Comparison of ENCODE assay signal across 8 cellular contexts in the genomic region with DNA sequence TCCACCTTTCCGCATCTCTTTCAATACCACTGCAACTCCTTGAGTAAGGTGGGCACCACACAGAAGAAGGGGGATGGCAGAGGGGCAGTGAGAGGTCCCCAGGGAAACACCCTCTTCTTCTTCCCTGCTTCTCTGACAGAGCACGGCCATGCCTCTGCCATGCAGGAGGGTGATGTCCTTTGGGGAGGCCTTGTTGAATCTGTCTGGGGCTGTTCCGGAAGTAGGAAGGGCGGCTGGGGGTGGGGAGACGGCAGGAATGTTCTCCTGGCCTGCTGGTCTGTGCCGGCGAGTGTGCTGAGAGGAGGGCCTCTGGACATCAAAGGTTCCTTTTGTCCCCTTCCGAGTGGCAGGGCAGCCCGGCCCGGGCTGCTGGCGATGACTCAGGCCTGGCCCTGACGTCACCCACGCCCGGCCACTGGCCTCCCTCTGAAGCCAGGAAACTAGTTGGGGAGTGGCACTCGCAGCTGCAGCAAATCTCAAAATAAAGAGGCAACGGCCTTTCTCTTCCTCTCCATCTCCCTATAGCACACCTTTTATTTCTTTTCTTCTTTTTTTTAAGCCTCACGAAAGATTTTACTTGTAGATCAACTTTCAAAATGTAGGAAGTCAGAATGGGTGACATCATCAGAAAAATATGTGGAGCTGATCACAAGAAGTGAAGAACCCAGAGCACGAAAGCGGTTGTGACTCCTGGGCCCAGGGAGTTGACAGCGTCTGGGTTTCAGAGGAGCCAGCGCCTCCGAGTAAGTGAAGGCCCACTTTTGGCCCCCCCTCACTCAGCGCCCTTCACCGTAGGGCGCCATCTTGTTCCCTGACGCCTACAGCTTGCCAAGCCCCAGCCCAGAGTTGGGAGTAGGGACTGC. TPM values are rescaled to one million over a fixed set of nuclear protein-coding genes. Genes with fewer than 3 reads are reported as not detected.
DNase-seq lines count a peak whose midpoint lies in the region; ATAC-seq and TF ChIP-seq lines count a peak whose summit lies in the region.

A gene with protein sequence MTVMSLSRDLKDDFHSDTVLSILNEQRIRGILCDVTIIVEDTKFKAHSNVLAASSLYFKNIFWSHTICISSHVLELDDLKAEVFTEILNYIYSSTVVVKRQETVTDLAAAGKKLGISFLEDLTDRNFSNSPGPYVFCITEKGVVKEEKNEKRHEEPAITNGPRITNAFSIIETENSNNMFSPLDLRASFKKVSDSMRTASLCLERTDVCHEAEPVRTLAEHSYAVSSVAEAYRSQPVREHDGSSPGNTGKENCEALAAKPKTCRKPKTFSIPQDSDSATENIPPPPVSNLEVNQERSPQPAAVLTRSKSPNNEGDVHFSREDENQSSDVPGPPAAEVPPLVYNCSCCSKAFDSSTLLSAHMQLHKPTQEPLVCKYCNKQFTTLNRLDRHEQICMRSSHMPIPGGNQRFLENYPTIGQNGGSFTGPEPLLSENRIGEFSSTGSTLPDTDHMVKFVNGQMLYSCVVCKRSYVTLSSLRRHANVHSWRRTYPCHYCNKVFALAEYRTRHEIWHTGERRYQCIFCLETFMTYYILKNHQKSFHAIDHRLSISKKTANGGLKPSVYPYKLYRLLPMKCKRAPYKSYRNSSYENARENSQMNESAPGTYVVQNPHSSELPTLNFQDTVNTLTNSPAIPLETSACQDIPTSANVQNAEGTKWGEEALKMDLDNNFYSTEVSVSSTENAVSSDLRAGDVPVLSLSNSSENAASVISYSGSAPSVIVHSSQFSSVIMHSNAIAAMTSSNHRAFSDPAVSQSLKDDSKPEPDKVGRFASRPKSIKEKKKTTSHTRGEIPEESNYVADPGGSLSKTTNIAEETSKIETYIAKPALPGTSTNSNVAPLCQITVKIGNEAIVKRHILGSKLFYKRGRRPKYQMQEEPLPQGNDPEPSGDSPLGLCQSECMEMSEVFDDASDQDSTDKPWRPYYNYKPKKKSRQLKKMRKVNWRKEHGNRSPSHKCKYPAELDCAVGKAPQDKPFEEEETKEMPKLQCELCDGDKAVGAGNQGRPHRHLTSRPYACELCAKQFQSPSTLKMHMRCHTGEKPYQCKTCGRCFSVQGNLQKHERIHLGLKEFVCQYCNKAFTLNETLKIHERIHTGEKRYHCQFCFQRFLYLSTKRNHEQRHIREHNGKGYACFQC (N-terminal part only) (plus strand): TSS at position 443 of the 863 bp plus-strand sequence. CDS start 73,885 bp downstream, outside the sequence.

- H3K27me3 ChIP-seq in BLaER1 treated with 17β-estradiol and CSF1 and Interleukin-3, amounts not matched to agents 10 nM and 100 nM: no peaks in the 10 kb centered on the region

- H3K4me3 ChIP-seq in BLaER1 treated with 17β-estradiol and CSF1 and Interleukin-3, amounts not matched to agents 10 nM and 100 nM: no peak within 1 kb of the TSS

- H3K4me2 ChIP-seq in BLaER1 treated with 17β-estradiol and CSF1 and Interleukin-3, amounts not matched to agents 10 nM and 100 nM: peak within 1 kb of the TSS in 10 of 11 experiments; percentile 12 to 78 (median 39); a peak in 15 of 22 replicates

- H3K4me3 Mint-ChIP-seq in activated B cell treated with CpG ODN at 0.5 μM for 24 hours: peak within 1 kb of the TSS; percentile 38
- H3K4me3 Mint-ChIP-seq in natural killer cell treated with Interleukin-12 subunit alpha and Interleukin-12 subunit beta and Interleukin-15 and Interleukin-18, amount 100 ng/mL, for 72 hours: peak within 1 kb of the TSS; percentile 27

- ATAC-seq in HG03439 (IDR thresholded peaks at IDR 0.05; ENCODE audit: unreplicated experiment) (peak; percentile 33), activated B cell treated with CpG ODN at 0.5 μM for 24 hours (ENCODE audit: low read depth) (no peak)
- peak; percentile 46 to 63 for ATAC-seq in natural killer cell treated with Interleukin-12 subunit alpha and Interleukin-12 subunit beta and Interleukin-15 and Interleukin-18, amount 100 ng/mL, for 72 hours

- TF ChIP-seq CTCF in activated B cell treated with CpG ODN at 0.5 μM for 24 hours (IDR thresholded peaks at IDR 0.05): no peak

- CTCF ChIA-PET in activated B cell treated with CpG ODN at 0.5 μM for 24 hours (lab: Charles Lee): interaction anchor here (1.3 to 3.2 kb wide), 3 partner anchors 29 to 86 kb away, joined by 3 to 28 read pairs (median 7); no protein-coding TSS in a partner anchor

- peaks cover 0 to 7% (median 5%) of the 10 kb centered on the region in 11 experiments; a peak in 13 of 22 replicates for H3K9me3 ChIP-seq in BLaER1 treated with 17β-estradiol and CSF1 and Interleukin-3, amounts not matched to agents 10 nM and 100 nM (replicated peaks in 1 of 11)

- H3K4me1 Mint-ChIP-seq in activated B cell treated with CpG ODN at 0.5 μM for 24 hours: peaks cover 13% of the 10 kb centered on the region
- peaks cover 19 to 25% of the 10 kb centered on the region in 2 donors for H3K4me1 Mint-ChIP-seq in natural killer cell treated with Interleukin-12 subunit alpha and Interleukin-12 subunit beta and Interleukin-15 and Interleukin-18, amount 100 ng/mL, for 72 hours (ENCODE audit: low read depth in 2 of 2)

- peak within 1 kb of the TSS; percentile 61 for H3K27ac Mint-ChIP-seq in activated B cell treated with CpG ODN at 0.5 μM for 24 hours
- peak within 1 kb of the TSS; percentile 54 to 72 for H3K27ac Mint-ChIP-seq in natural killer cell treated with Interleukin-12 subunit alpha and Interleukin-12 subunit beta and Interleukin-15 and Interleukin-18, amount 100 ng/mL, for 72 hours

- H3K36me3 ChIP-seq in BLaER1 treated with 17β-estradiol and CSF1 and Interleukin-3, amounts not matched to agents 10 nM and 100 nM: no peaks in the 10 kb centered on the region

- no peaks in the 10 kb centered on the region for H3K27me3 Mint-ChIP-seq in activated B cell treated with CpG ODN at 0.5 μM for 24 hours
- H3K27me3 Mint-ChIP-seq in natural killer cell treated with Interleukin-12 subunit alpha and Interleukin-12 subunit beta and Interleukin-15 and Interleukin-18, amount 100 ng/mL, for 72 hours: no peaks in the 10 kb centered on the region

- DNase-seq in activated B cell treated with CpG ODN at 0.5 μM for 24 hours: no peak
- peak; percentile 95 for DNase-seq in foreskin melanocyte
- no peak for DNase-seq in natural killer cell treated with Interleukin-12 subunit alpha and Interleukin-12 subunit beta and Interleukin-15 and Interleukin-18, amount 100 ng/mL, for 72 hours (ENCODE audit: low spot score)
- DNase-seq in NCI-H1105 treated with DMSO at 0.1 percent for 48 hours (lab: John Stamatoyannopoulos, UW): no peak
- DNase-seq in COR-L47 (lab: John Stamatoyannopoulos, UW): no peak
- DNase-seq in NCI-H1048 (lab: John Stamatoyannopoulos, UW): no peak

- H3K9ac ChIP-seq in BLaER1 treated with 17β-estradiol and CSF1 and Interleukin-3, amounts not matched to agents 10 nM and 100 nM: peak within 1 kb of the TSS in 4 of 11 experiments; percentile 10 to 57 (median 32); a peak in 5 of 22 replicates

- POLR2A ChIA-PET in activated B cell treated with CpG ODN at 0.5 μM for 24 hours (lab: Charles Lee): interaction anchor here (0.5 to 2.2 kb wide), 3 partner anchors 11 to 151 kb away, joined by 3 to 5 read pairs (median 5); no protein-coding TSS in a partner anchor

- H4K20me1 ChIP-seq in BLaER1 treated with 17β-estradiol and CSF1 and Interleukin-3, amounts not matched to agents 10 nM and 100 nM: no peaks in the 10 kb centered on the region

- peak within 1 kb of the TSS in 9 of 11 experiments; percentile 15 to 71 (median 42); a peak in 11 of 22 replicates for H3K27ac ChIP-seq in BLaER1 treated with 17β-estradiol and CSF1 and Interleukin-3, amounts not matched to agents 10 nM and 100 nM

- H3K9me3 Mint-ChIP-seq in activated B cell treated with CpG ODN at 0.5 μM for 24 hours: no peaks in the 10 kb centered on the region
- H3K9me3 Mint-ChIP-seq in natural killer cell treated with Interleukin-12 subunit alpha and Interleukin-12 subunit beta and Interleukin-15 and Interleukin-18, amount 100 ng/mL, for 72 hours: no peaks in the 10 kb centered on the region

- H3K36me3 Mint-ChIP-seq in activated B cell treated with CpG ODN at 0.5 μM for 24 hours (ENCODE audit: low read depth): no peaks in the 10 kb centered on the region
- H3K36me3 Mint-ChIP-seq in natural killer cell treated with Interleukin-12 subunit alpha and Interleukin-12 subunit beta and Interleukin-15 and Interleukin-18, amount 100 ng/mL, for 72 hours: no peaks in the 10 kb centered on the region

- intact Hi-C loops in activated B cell treated with CpG ODN at 0.5 μM for 24 hours (cut with micrococcal nuclease): no loop called here

- peaks cover 0 to 40% (median 8%) of the 10 kb centered on the region in 10 experiments; a peak in 11 of 20 replicates for H3K4me1 ChIP-seq in BLaER1 treated with 17β-estradiol and CSF1 and Interleukin-3, amounts not matched to agents 10 nM and 100 nM

RNA-seq across cellular contexts. Expression of the gene that starts here (rescaled TPM):
- total RNA-seq in activated B cell treated with CpG ODN at 0.5 μM for 24 hours: 39.5 and 45.2 TPM in 2 replicates
- total RNA-seq in natural killer cell treated with Interleukin-12 subunit alpha and Interleukin-12 subunit beta and Interleukin-15 and Interleukin-18, amount 100 ng/mL, for 72 hours: 10 to 100 TPM; 24.5 to 29.5 TPM
